ENCODE assay signal across 12 cellular contexts in genomic region chr2:27832396-27832795, GRCh38.
DNase-seq lines count a peak whose midpoint lies in the region; ATAC-seq, FAIRE-seq and TF ChIP-seq lines count a peak whose summit lies in the region.
"Had no signal": no experiment of that assay in that cellular context is flagged by ENCODE, and none has a peak within 500 bp of the region (broad histone marks: within the 10 kb centered on the region; RNA-seq: fewer than 3 reads in every experiment).

No MANE protein-coding gene starts in this region.

- TF ChIP-seq POLR2A in H54 (IDR thresholded peaks at IDR 0.05; ENCODE audit: low read depth, low read length): no peak

- ATAC-seq in GM19397 (IDR thresholded peaks at IDR 0.05; ENCODE audit: unreplicated experiment) (no peak), HG03439 (IDR thresholded peaks at IDR 0.05; ENCODE audit: unreplicated experiment) (no peak)

- DNase-seq in H54 (ENCODE audit: insufficient read length, low spot score): no peak
- DNase-seq in RCC 7860 (ENCODE audit: low spot score): peak; percentile 94
- DNase-seq in fibroblast of gingiva (ENCODE audit: low read depth): peak; percentile 56
- no peak for DNase-seq in NCI-H2196 (lab: John Stamatoyannopoulos, UW; ENCODE audit: unreplicated experiment)
- DNase-seq in NCI-H748 (lab: John Stamatoyannopoulos, UW; ENCODE audit: unreplicated experiment): no peak
- DNase-seq: activated naive CD4-positive, alpha-beta T cell treated with anti-CD3 and anti-CD28 coated beads, Interleukin-2, amount 50 U/mL, for 16 hours; DND-41; NCI-H1694 treated with DMSO at 0.1 percent for 48 hours; OCI-M1 had no signal

- peak; percentile 58 for FAIRE-seq in H54 (lab: Jason Lieb, UNC)
- peak; percentile 97 for FAIRE-seq in RCC 7860 (lab: Jason Lieb, UNC)
- FAIRE-seq: HTR-8/SVneo had no signal

Comparison
In these comparisons a context has a peak if more than half of its experiments do, and no peak if none do; other contexts are left out.
1. DNase-seq: peak in RCC 7860 (single experiment) and fibroblast of gingiva (single experiment); none in H54 (single experiment), NCI-H2196 (single experiment) and NCI-H748 (single experiment).